36 cellular contexts compared by ENCODE assay signal in genomic region chr4:155832664-155833063, GRCh38. TPM values are rescaled to one million over a fixed set of nuclear protein-coding genes. Genes with fewer than 3 reads are reported as not detected.
"Had no signal": no experiment of that assay in that cellular context is flagged by ENCODE, and none has a peak within 500 bp of the region (broad histone marks: within the 10 kb centered on the region; RNA-seq: fewer than 3 reads in every experiment).

No MANE protein-coding gene starts in this region.

- ATAC-seq: naive thymus-derived CD8-positive, alpha-beta T cell; natural killer cell treated with Interleukin-12 subunit alpha and Interleukin-12 subunit beta and Interleukin-15 and Interleukin-18, amount 100 ng/mL, for 72 hours; psoas muscle; right cardiac atrium; sciatic nerve; stimulated activated naive CD8-positive, alpha-beta T cell treated with anti-CD3 and anti-CD28 coated beads, Interleukin-15, amount 100 ng/mL, for 72 hours; stimulated activated naive CD8-positive, alpha-beta T cell treated with anti-CD3 and anti-CD28 coated beads, Interleukin-15, Interleukin-2, amounts not matched to agents 100 U/mL and 50 U/mL, for 24 hours; upper lobe of right lung had no signal

- H3K4me3 Mint-ChIP-seq: naive B cell; naive thymus-derived CD8-positive, alpha-beta T cell; natural killer cell treated with Interleukin-12 subunit alpha and Interleukin-12 subunit beta and Interleukin-15 and Interleukin-18, amount 100 ng/mL, for 72 hours; neural progenitor cell; stimulated activated naive CD8-positive, alpha-beta T cell treated with anti-CD3 and anti-CD28 coated beads, Interleukin-15, amount 100 ng/mL, for 72 hours; type B pancreatic cell had no signal

- H2AFZ ChIP-seq: neural progenitor cell, parathyroid adenoma had no signal

- H3K27me3 ChIP-seq: neural progenitor cell, ovary, spleen, suprapubic skin, testis, tibial artery, transverse colon, upper lobe of right lung, uterus had no signal

- H3K4me1 Mint-ChIP-seq: naive B cell; naive thymus-derived CD8-positive, alpha-beta T cell; neural progenitor cell; stimulated activated naive CD8-positive, alpha-beta T cell treated with anti-CD3 and anti-CD28 coated beads, Interleukin-15, amount 100 ng/mL, for 72 hours had no signal

- H3K4me1 ChIP-seq: neural progenitor cell, parathyroid adenoma, psoas muscle, spleen, suprapubic skin, testis, tibial artery, transverse colon, upper lobe of right lung, uterus had no signal

- H3K36me3 ChIP-seq: ovary, spleen, suprapubic skin, tibial artery, transverse colon, upper lobe of right lung, uterus had no signal

- H3K9me3 Mint-ChIP-seq: naive thymus-derived CD8-positive, alpha-beta T cell; natural killer cell treated with Interleukin-12 subunit alpha and Interleukin-12 subunit beta and Interleukin-15 and Interleukin-18, amount 100 ng/mL, for 72 hours; neural progenitor cell; stimulated activated naive CD8-positive, alpha-beta T cell treated with anti-CD3 and anti-CD28 coated beads, Interleukin-15, amount 100 ng/mL, for 72 hours; type B pancreatic cell had no signal

- H3K27me3 Mint-ChIP-seq: progenitor cell of endocrine pancreas, type B pancreatic cell had no signal

- H3K79me2 ChIP-seq: parathyroid adenoma had no signal

- H3K36me3 Mint-ChIP-seq: naive B cell; naive thymus-derived CD8-positive, alpha-beta T cell; natural killer cell treated with Interleukin-12 subunit alpha and Interleukin-12 subunit beta and Interleukin-15 and Interleukin-18, amount 100 ng/mL, for 72 hours; neural progenitor cell; type B pancreatic cell had no signal

- H3K27ac Mint-ChIP-seq: naive B cell; naive thymus-derived CD8-positive, alpha-beta T cell; natural killer cell treated with Interleukin-12 subunit alpha and Interleukin-12 subunit beta and Interleukin-15 and Interleukin-18, amount 100 ng/mL, for 72 hours; neural progenitor cell; progenitor cell of endocrine pancreas; stimulated activated naive CD8-positive, alpha-beta T cell treated with anti-CD3 and anti-CD28 coated beads, Interleukin-15, amount 100 ng/mL, for 72 hours; type B pancreatic cell had no signal

- H3K4me2 ChIP-seq: neural progenitor cell, smooth muscle cell had no signal

- H3K4me3 ChIP-seq: neural progenitor cell, ovary, psoas muscle, skin epidermis, smooth muscle cell, spleen, suprapubic skin, testis, tibial artery, transverse colon, upper lobe of right lung, uterus had no signal

- DNase-seq: naive B cell; naive thymus-derived CD8-positive, alpha-beta T cell; occipital lobe; ovary; posterior cingulate gyrus; psoas muscle; right cardiac atrium; spleen; stimulated activated CD4-positive, alpha-beta T cell treated with anti-CD3 and anti-CD28 coated beads, Interleukin-12 subunit alpha, Interleukin-12 subunit beta, amount 100 ng/mL, for 4 hours; stimulated activated CD4-positive, alpha-beta T cell treated with anti-CD3 and anti-CD28 coated beads, Interleukin-1b, Interleukin-23, amount 100 ng/mL, for 48 hours; stimulated activated CD4-positive, alpha-beta T cell treated with anti-CD3 and anti-CD28 coated beads, Interleukin-4, amount 100 ng/mL, for 1 hour; stimulated activated CD4-positive, alpha-beta T cell treated with anti-CD3 and anti-CD28 coated beads, Interleukin-4, amount 100 ng/mL, for 4 hours; stimulated activated CD8-positive, alpha-beta memory T cell treated with anti-CD3 and anti-CD28 coated beads, Interleukin-4, amount 100 ng/mL, for 48 hours; stimulated activated naive CD4-positive, alpha-beta T cell; stimulated activated naive CD8-positive, alpha-beta T cell treated with anti-CD3 and anti-CD28 coated beads, Interleukin-15, amount 100 ng/mL, for 72 hours; stimulated activated naive CD8-positive, alpha-beta T cell treated with anti-CD3 and anti-CD28 coated beads, Interleukin-15, Interleukin-2, amounts not matched to agents 100 U/mL and 50 U/mL, for 24 hours; substantia nigra; testis; tibial artery; transverse colon; upper lobe of right lung; uterus had no signal

- H3K27ac ChIP-seq: neural progenitor cell, ovary, parathyroid adenoma, psoas muscle, skin epidermis, spleen, suprapubic skin, testis, tibial artery, transverse colon, upper lobe of right lung, uterus had no signal

- H3K9me3 ChIP-seq: ovary, psoas muscle, spleen, suprapubic skin, testis, tibial artery, transverse colon, upper lobe of right lung, uterus had no signal

- H3K9ac ChIP-seq: neural progenitor cell, parathyroid adenoma had no signal

RNA-seq across cellular contexts. Expression of gene ASIC5, which starts 33.4 kb away (rescaled TPM):
- total RNA-seq: naive thymus-derived CD8-positive, alpha-beta T cell; natural killer cell treated with Interleukin-12 subunit alpha and Interleukin-12 subunit beta and Interleukin-15 and Interleukin-18, amount 100 ng/mL, for 72 hours; occipital lobe; osteoblast; ovary; progenitor cell of endocrine pancreas; psoas muscle; renal cortical epithelial cell; right cardiac atrium; sciatic nerve; smooth muscle cell; spleen; suprapubic skin; testis; transverse colon; upper lobe of right lung; urinary bladder; uterus had no signal
- polyA plus RNA-seq: naive thymus-derived CD8-positive, alpha-beta T cell; neural cell; ovary; psoas muscle; right cardiac atrium; smooth muscle cell; spleen; thymus; urinary bladder had no signal
